In the genomic region with DNA sequence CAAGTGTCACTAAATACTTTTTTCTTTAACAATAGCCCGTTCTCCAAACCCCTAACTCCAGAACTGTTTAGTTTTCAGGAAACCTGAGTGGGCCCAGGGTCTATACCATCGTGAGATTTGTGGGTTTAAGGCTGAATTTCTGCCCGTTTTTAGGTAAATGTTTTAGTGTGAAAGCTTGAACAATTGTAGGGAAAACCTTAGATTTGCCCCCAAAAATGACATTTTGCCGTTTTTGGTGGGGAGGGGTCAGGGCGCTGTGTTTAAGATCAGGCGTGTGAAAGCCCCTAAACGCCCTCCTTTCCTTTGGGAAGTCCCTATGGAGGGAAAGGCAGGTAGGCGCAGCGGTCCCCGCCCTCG, we compare ENCODE assay signal across 1 cellular context.
TF ChIP-seq lines count a peak whose summit lies in the region.

No MANE protein-coding gene starts in this region.

TF ChIP-seq in K562, 482 proteins besides CTCF, POLR2A, EP300 and RAD21:
- TF ChIP-seq, protein P1, sequence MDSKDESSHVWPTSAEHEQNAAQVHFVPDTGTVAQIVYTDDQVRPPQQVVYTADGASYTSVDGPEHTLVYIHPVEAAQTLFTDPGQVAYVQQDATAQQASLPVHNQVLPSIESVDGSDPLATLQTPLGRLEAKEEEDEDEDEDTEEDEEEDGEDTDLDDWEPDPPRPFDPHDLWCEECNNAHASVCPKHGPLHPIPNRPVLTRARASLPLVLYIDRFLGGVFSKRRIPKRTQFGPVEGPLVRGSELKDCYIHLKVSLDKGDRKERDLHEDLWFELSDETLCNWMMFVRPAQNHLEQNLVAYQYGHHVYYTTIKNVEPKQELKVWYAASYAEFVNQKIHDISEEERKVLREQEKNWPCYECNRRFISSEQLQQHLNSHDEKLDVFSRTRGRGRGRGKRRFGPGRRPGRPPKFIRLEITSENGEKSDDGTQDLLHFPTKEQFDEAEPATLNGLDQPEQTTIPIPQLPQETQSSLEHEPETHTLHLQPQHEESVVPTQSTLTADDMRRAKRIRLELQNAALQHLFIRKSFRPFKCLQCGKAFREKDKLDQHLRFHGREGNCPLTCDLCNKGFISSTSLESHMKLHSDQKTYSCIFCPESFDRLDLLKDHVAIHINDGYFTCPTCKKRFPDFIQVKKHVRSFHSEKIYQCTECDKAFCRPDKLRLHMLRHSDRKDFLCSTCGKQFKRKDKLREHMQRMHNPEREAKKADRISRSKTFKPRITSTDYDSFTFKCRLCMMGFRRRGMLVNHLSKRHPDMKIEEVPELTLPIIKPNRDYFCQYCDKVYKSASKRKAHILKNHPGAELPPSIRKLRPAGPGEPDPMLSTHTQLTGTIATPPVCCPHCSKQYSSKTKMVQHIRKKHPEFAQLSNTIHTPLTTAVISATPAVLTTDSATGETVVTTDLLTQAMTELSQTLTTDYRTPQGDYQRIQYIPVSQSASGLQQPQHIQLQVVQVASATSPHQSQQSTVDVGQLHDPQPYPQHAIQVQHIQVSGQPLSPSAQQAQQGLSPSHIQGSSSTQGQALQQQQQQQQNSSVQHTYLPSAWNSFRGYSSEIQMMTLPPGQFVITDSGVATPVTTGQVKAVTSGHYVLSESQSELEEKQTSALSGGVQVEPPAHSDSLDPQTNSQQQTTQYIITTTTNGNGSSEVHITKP (IDR thresholded peaks at IDR 0.05; ENCODE audit: partially characterized antibody) = peak; percentile 94
- TF ChIP-seq ELF4 (CRISPR knock-in tag; IDR thresholded peaks at IDR 0.05) = no peak
